In genomic region chr17:7835818-7836595, GRCh38 we compare ENCODE assay signal across 8 cellular contexts. TPM values are rescaled to one million over a fixed set of nuclear protein-coding genes. Genes with fewer than 3 reads are reported as not detected.
DNase-seq lines count a peak whose midpoint lies in the region; ATAC-seq and TF ChIP-seq lines count a peak whose summit lies in the region.

No MANE protein-coding gene starts in this region.

- TF ChIP-seq CTCF in C4-2B (conservative IDR thresholded peaks at IDR 0.05), result no peak
- TF ChIP-seq CTCF in dorsolateral prefrontal cortex (IDR thresholded peaks at IDR 0.05 in 54 of 56, conservative IDR thresholded peaks at IDR 0.05 in 2 of 56; ENCODE audit: low read depth in 1 of 56, partially characterized antibody in 56 of 56), result no peak
- TF ChIP-seq CTCF in lower lobe of right lung (IDR thresholded peaks at IDR 0.05), result no peak

- H3K4me1 ChIP-seq in lower lobe of right lung, result peaks cover 40% of the 10 kb centered on the region

- in situ Hi-C loops in GM18951 (cut with MboI; ENCODE audit: low sequenced_read_pairs, unreplicated experiment), result no loop called here

- peak; percentile 30 to 62 for ATAC-seq in lower lobe of right lung
- ATAC-seq in HG02938 (IDR thresholded peaks at IDR 0.05; ENCODE audit: unreplicated experiment), result no peak

- H3K9me3 ChIP-seq in lower lobe of right lung, result no peaks in the 10 kb centered on the region

- no peaks in the 10 kb centered on the region for H3K27me3 ChIP-seq in dorsolateral prefrontal cortex
- no peaks in the 10 kb centered on the region for H3K27me3 ChIP-seq in lower lobe of right lung (ENCODE audit: low read depth)

- DNase-seq in HT-29 (ENCODE audit: low spot score), result peak; percentile 54
- peak; percentile 73 for DNase-seq in SW480 (ENCODE audit: low spot score)
- peak in 7 of 10 donors; percentile 59 to 81 (median 74) for DNase-seq in dorsolateral prefrontal cortex
- peak; percentile 79 for DNase-seq in lower lobe of right lung
- peak; percentile 65 for DNase-seq in stromal cell of bone marrow (ENCODE audit: low read depth)

- peak; percentile 64 for TF ChIP-seq POLR2A in GM18951 (IDR thresholded peaks at IDR 0.05; ENCODE audit: extremely low read depth, insufficient read depth, insufficient read length)

- peaks cover 8% of the 10 kb centered on the region for H3K36me3 ChIP-seq in lower lobe of right lung

- peak overlapping the region; percentile 54 to 100 (median 86) for H3K4me3 ChIP-seq in dorsolateral prefrontal cortex
- H3K4me3 ChIP-seq in lower lobe of right lung, result peak overlapping the region; percentile 87

- intact Hi-C loops in dorsolateral prefrontal cortex (cut with DNase I), result loop anchor here (2.0 to 10.0 kb wide), 3 partner anchors 21 to 211 kb away; partner anchors contain the start of genes NAA38 (in 2 of the 2), SAT2 (in 1 of the 2), TP53 (in 1 of the 2) and WRAP53 (in 1 of the 2)
- intact Hi-C loops in lower lobe of right lung (cut with DNase I), result no loop called here

- H3K27ac ChIP-seq in C4-2B, result peak overlapping the region; percentile 100
- H3K27ac ChIP-seq in dorsolateral prefrontal cortex, result peak overlapping the region; percentile 31 to 99 (median 95)
- peak overlapping the region; percentile 99 for H3K27ac ChIP-seq in lower lobe of right lung

RNA-seq across cellular contexts. Expression of gene KDM6B, which starts 2.0 kb away (rescaled TPM):
- total RNA-seq in HT-29 (2014; rRNA removed; shearing (Covaris generic)), result 5.3 and 17.6 TPM in 2 replicates
- total RNA-seq in dorsolateral prefrontal cortex (10 to 100 TPM; 12.7 to 38.8 (median 21.8) TPM), lower lobe of right lung (46.1 TPM)

RNA-seq across cellular contexts. Expression of gene TMEM88, which starts 18.9 kb away (rescaled TPM):
- 0.43 and 0.50 TPM in 2 replicates for total RNA-seq in HT-29 (2014; rRNA removed; shearing (Covaris generic))
- total RNA-seq in dorsolateral prefrontal cortex (10 to 100 TPM in 1 of 120 experiments, 1 to 10 TPM in 114, under 1 TPM in 4, not detected in 1; 0.69 to 10.3 (median 3.2) TPM), lower lobe of right lung (12.0 TPM)

RNA-seq across cellular contexts. Expression of gene NAA38, which starts 21.4 kb away (rescaled TPM):
- total RNA-seq in HT-29 (2014; rRNA removed; shearing (Covaris generic)), result 71.8 and 89.4 TPM in 2 replicates
- 100 to 1,000 TPM in 18 of 120 experiments, 10 to 100 TPM in 102; 46.8 to 127 (median 87.8) TPM for total RNA-seq in dorsolateral prefrontal cortex
- total RNA-seq in lower lobe of right lung, result 61.5 TPM

RNA-seq across cellular contexts. Expression of gene CYB5D1, which starts 21.8 kb away (rescaled TPM):
- 8.4 and 10.7 TPM in 2 replicates for total RNA-seq in HT-29 (2014; rRNA removed; shearing (Covaris generic))
- total RNA-seq in dorsolateral prefrontal cortex (10 to 100 TPM; 14.7 to 35.0 (median 23.8) TPM), lower lobe of right lung (12.6 TPM)

RNA-seq across cellular contexts. Expression of gene CHD3, which starts 52.6 kb away (rescaled TPM):
- 52.8 and 54.3 TPM in 2 replicates for total RNA-seq in HT-29 (2014; rRNA removed; shearing (Covaris generic))
- total RNA-seq in dorsolateral prefrontal cortex (100 to 1,000 TPM in 92 of 120 experiments, 10 to 100 TPM in 28; 45.9 to 168 (median 112) TPM), lower lobe of right lung (77.9 TPM)
